Comparison of ENCODE assay signal across 11 cellular contexts in the genomic region with DNA sequence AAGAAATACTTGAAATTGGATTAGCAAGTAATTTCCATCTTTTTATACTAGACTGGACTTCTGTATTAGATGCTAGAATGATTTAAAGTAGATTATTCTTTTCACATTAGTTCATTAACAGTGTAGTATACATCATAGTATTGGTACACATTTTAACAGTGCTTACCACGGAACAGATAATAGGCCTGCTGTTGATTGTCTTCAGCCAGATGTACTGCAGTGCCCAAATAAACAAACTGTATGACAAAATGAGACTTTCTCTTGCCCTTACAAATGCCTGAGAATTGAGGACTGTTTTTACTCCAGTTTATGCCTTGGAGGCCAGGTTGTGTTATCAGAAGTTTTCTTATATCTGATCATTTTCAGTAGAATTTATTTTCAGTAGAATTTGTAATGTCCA. TPM values are rescaled to one million over a fixed set of nuclear protein-coding genes. Genes with fewer than 3 reads are reported as not detected.
DNase-seq lines count a peak whose midpoint lies in the region; ATAC-seq and TF ChIP-seq lines count a peak whose summit lies in the region.
"Had no signal": no experiment of that assay in that cellular context is flagged by ENCODE, and none has a peak within 500 bp of the region (broad histone marks: within the 10 kb centered on the region; RNA-seq: fewer than 3 reads in every experiment).

No MANE protein-coding gene starts in this region.

- peak overlapping the region; percentile 41 for H2BK5ac ChIP-seq in IMR-90 (ENCODE audit: low read depth, low read length, poor library complexity, severe bottlenecking)

- POLR2A ChIA-PET in IMR-90 (lab: Charles Lee; ENCODE audit: unreplicated experiment): no interaction called here
- POLR2A ChIA-PET in Caco-2 (lab: Charles Lee): no interaction called here

- BruUV-seq in IMR-90 (replicated peaks; lab: Mats Ljungman, UMichigan) (no TSS peak), Caco-2 (replicated peaks; lab: Mats Ljungman, UMichigan) (no TSS peak)

- TF ChIP-seq RAD21 in IMR-90 (IDR thresholded peaks at IDR 0.05; ENCODE audit: low read length): no peak

- peaks cover 5 to 32% of the 10 kb centered on the region in 2 experiments; a peak in 3 of 4 replicates for H3K79me1 ChIP-seq in IMR-90 (ENCODE audit: low read depth in 1 of 2, low read length in 2 of 2)

- WGBS in IMR-90 (ENCODE audit: extremely low coverage in 2 of 2, insufficient read length in 1 of 2), 2 experiments: no CpG with 5 or more reads among the region's 1 CpG

- H3K27me3 Mint-ChIP-seq in Caco-2 (ENCODE audit: insufficient read depth, unreplicated experiment): no peaks in the 10 kb centered on the region

- H4K8ac ChIP-seq in IMR-90 (ENCODE audit: low read depth in 2 of 2, low read length in 2 of 2): no peak overlapping the region

- H2AK9ac ChIP-seq in IMR-90 (replicated peaks; ENCODE audit: low read depth, low read length, poor library complexity): no peak overlapping the region

- no peak for TF ChIP-seq POLR2A in IMR-90 (IDR thresholded peaks at IDR 0.05; ENCODE audit: low read depth, low read length)

- H3K27me3 ChIP-seq in BLaER1: no peaks in the 10 kb centered on the region; the same call in 1 of the 2 replicates
- H3K27me3 ChIP-seq in IMR-90 (ENCODE audit: control insufficient read depth, insufficient read depth, low read length): no peaks in the 10 kb centered on the region
- H3K27me3 ChIP-seq in adipocyte (replicated peaks; ENCODE audit: control insufficient read depth, insufficient read depth, low read length): no peaks in the 10 kb centered on the region
- no peaks in the 10 kb centered on the region for H3K27me3 ChIP-seq in mononuclear cell (ENCODE audit: insufficient read depth, low read length)
- no peaks in the 10 kb centered on the region for H3K27me3 ChIP-seq in BE2C
- no peaks in the 10 kb centered on the region for H3K27me3 ChIP-seq in Caco-2 (replicated peaks; ENCODE audit: control insufficient read depth, insufficient read depth, low read length)

- CTCF ChIA-PET in IMR-90 (lab: Yijun Ruan, JAX): no interaction called here
- CTCF ChIA-PET in Caco-2 (lab: Charles Lee): no interaction called here

- no peaks in the 10 kb centered on the region for H3K9me3 ChIP-seq in BLaER1
- no peaks in the 10 kb centered on the region for H3K9me3 ChIP-seq in IMR-90 (ENCODE audit: control insufficient read depth, insufficient read depth, low read length)
- no peaks in the 10 kb centered on the region for H3K9me3 ChIP-seq in adipocyte (ENCODE audit: control insufficient read depth, low read length)
- H3K9me3 ChIP-seq in mononuclear cell (ENCODE audit: low read depth, low read length): no peaks in the 10 kb centered on the region
- no peaks in the 10 kb centered on the region for H3K9me3 ChIP-seq in BE2C
- no peaks in the 10 kb centered on the region for H3K9me3 ChIP-seq in Caco-2

- TF ChIP-seq CTCF in IMR-90 (conservative IDR thresholded peaks at IDR 0.05; ENCODE audit: low read depth, low read length): no peak
- TF ChIP-seq CTCF in BE2C (IDR thresholded peaks at IDR 0.05; ENCODE audit: low read depth, low read length): no peak
- TF ChIP-seq CTCF in Caco-2 (IDR thresholded peaks at IDR 0.05; ENCODE audit: insufficient read depth in 1 of 2, low read depth in 1 of 2, low read length in 1 of 2, severe bottlenecking in 1 of 2, unreplicated experiment in 1 of 2): no peak

- no peak overlapping the region for H3K23ac ChIP-seq in IMR-90 (ENCODE audit: low read depth, low read length)

- H2AFZ ChIP-seq in IMR-90 (replicated peaks; ENCODE audit: low read length, poor library complexity): no peak overlapping the region

- no peak overlapping the region for H3K14ac ChIP-seq in IMR-90 (replicated peaks; ENCODE audit: low read depth, low read length)

- no peak overlapping the region for H2BK15ac ChIP-seq in IMR-90 (ENCODE audit: low read depth, low read length)

- dilution Hi-C loops in IMR-90 (cut with HindIII; ENCODE audit: low sequenced_read_pairs, unreplicated experiment): no loop called here

- peak overlapping the region; percentile 67 for H3K4me3 ChIP-seq in BLaER1
- H3K4me3 ChIP-seq in IMR-90 (ENCODE audit: insufficient read depth, low read depth, low read length): no peak overlapping the region
- H3K4me3 ChIP-seq in adipocyte (ENCODE audit: low read length): peak overlapping the region; percentile 39
- peak overlapping the region; percentile 63 for H3K4me3 ChIP-seq in mononuclear cell (ENCODE audit: low read length)
- H3K4me3 ChIP-seq in BE2C (ENCODE audit: low read depth, low read length): no peak overlapping the region
- H3K4me3 ChIP-seq in Caco-2 (ENCODE audit: low read depth, low read length): no peak overlapping the region

- H3K36me3 ChIP-seq in BLaER1 (peaks cover 13% of the 10 kb centered on the region), IMR-90 (ENCODE audit: control insufficient read depth, insufficient read depth, low read length) (peaks cover 1% of the 10 kb centered on the region), adipocyte (ENCODE audit: control insufficient read depth, insufficient read depth, low read length, severe bottlenecking) (peaks cover under 1% of the 10 kb centered on the region), BE2C (no peaks in the 10 kb centered on the region), Caco-2 (ENCODE audit: control insufficient read depth, insufficient read depth, low read length) (no peaks in the 10 kb centered on the region; the same call in 1 of the 2 replicates)

- peaks cover 1% of the 10 kb centered on the region for H3K36me3 Mint-ChIP-seq in Caco-2 (ENCODE audit: insufficient read depth, unreplicated experiment)

- peak overlapping the region; percentile 87 for H3K9ac ChIP-seq in BLaER1
- H3K9ac ChIP-seq in IMR-90 (ENCODE audit: low read depth, low read length): no peak overlapping the region
- H3K9ac ChIP-seq in adipocyte (ENCODE audit: low read length): peak overlapping the region; percentile 41

- no peak overlapping the region for H4K5ac ChIP-seq in IMR-90 (ENCODE audit: low read depth, low read length)

- peak; percentile 37 for DNase-seq in IMR-90
- peak; percentile 26 for DNase-seq in adipocyte (ENCODE audit: low read depth)
- no peak for DNase-seq in BE2C
- no peak for DNase-seq in Caco-2
- DNase-seq in NK-92 treated with Interleukin-12 subunit alpha and Interleukin-12 subunit beta, amount 100 ng/mL, for 24 hours (lab: John Stamatoyannopoulos, UW): no peak

- H3K4me1 Mint-ChIP-seq in Caco-2 (ENCODE audit: low read depth, unreplicated experiment): peaks cover 9% of the 10 kb centered on the region

- no peak overlapping the region for H3K27ac Mint-ChIP-seq in Caco-2 (ENCODE audit: unreplicated experiment)
- H3K27ac Mint-ChIP-seq: nephron had no signal

- no peak overlapping the region for H3K4me3 Mint-ChIP-seq in Caco-2 (ENCODE audit: unreplicated experiment)
- H3K4me3 Mint-ChIP-seq: nephron had no signal

- intact Hi-C loops in IMR-90 (cut with micrococcal nuclease) (no loop called here), Caco-2 (cut with micrococcal nuclease; ENCODE audit: unreplicated experiment) (no loop called here)

- H3K56ac ChIP-seq in IMR-90 (ENCODE audit: extremely low read depth, insufficient read depth, low read length): no peak overlapping the region

- H3K4me1 ChIP-seq in BLaER1 (peaks cover 34% of the 10 kb centered on the region), IMR-90 (ENCODE audit: control insufficient read depth, insufficient read depth, low read length) (peaks cover 3% of the 10 kb centered on the region), adipocyte (ENCODE audit: control insufficient read depth, insufficient read depth, low read length) (peaks cover 35% of the 10 kb centered on the region), mononuclear cell (ENCODE audit: insufficient read depth, low read length) (peaks cover 29% of the 10 kb centered on the region), BE2C (no peaks in the 10 kb centered on the region), Caco-2 (no peaks in the 10 kb centered on the region)

- no peaks in the 10 kb centered on the region for H3K9me1 ChIP-seq in IMR-90 (ENCODE audit: insufficient read depth, low read length)

- H3K18ac ChIP-seq in IMR-90 (ENCODE audit: low read depth, low read length): 0 out of 2 replicates have a peak overlapping the region, but pooled peaks have one; percentile 14

- H3K27ac ChIP-seq in BLaER1: peak overlapping the region; percentile 95
- no peak overlapping the region for H3K27ac ChIP-seq in IMR-90 (ENCODE audit: insufficient read depth, low read length)

- no peak overlapping the region for H2AK5ac ChIP-seq in IMR-90 (ENCODE audit: low read depth, low read length)

- ATAC-seq in IMR-90 (ENCODE audit: low read depth): no peak; the same call in 1 of the 2 replicates
- ATAC-seq in GM18907 (IDR thresholded peaks at IDR 0.05; ENCODE audit: unreplicated experiment): no peak
- ATAC-seq: Panc1 had no signal

- no peaks in the 10 kb centered on the region for H3K9me3 Mint-ChIP-seq in Caco-2 (ENCODE audit: unreplicated experiment)
- H3K9me3 Mint-ChIP-seq: nephron had no signal

- H4K20me1 ChIP-seq in BLaER1 (no peaks in the 10 kb centered on the region), IMR-90 (ENCODE audit: insufficient read depth, low read length) (no peaks in the 10 kb centered on the region)

- in situ Hi-C loops in IMR-90 (cut with MboI; ENCODE audit: low sequenced_read_pairs): no loop called here

- no peak overlapping the region; the same call in 1 of the 2 replicates for H3K4ac ChIP-seq in IMR-90 (ENCODE audit: low read depth, low read length)

- H2BK20ac ChIP-seq in IMR-90 (ENCODE audit: low read depth, low read length): peak overlapping the region; percentile 2; the same call in 1 of the 2 replicates

- no peak overlapping the region for H4K91ac ChIP-seq in IMR-90 (ENCODE audit: insufficient read depth, low read depth, low read length)

- H2BK120ac ChIP-seq in IMR-90 (ENCODE audit: low read depth, low read length): no peak overlapping the region

- H3K4me2 ChIP-seq in BLaER1 (peak overlapping the region; percentile 87), IMR-90 (ENCODE audit: low read depth, low read length) (no peak overlapping the region; the same call in 1 of the 2 replicates)

RNA-seq across cellular contexts. Expression of a gene that starts 0.6 kb away (rescaled TPM):
- total RNA-seq in IMR-90 (2012; rRNA removed): 0.90 and 1.7 TPM in 2 replicates
- 0.40 and 0.50 TPM in 2 replicates for polyA plus RNA-seq in IMR-90 (2012; rRNA removed)
- polyA plus RNA-seq in IMR-90 (2012; cell fraction: cytosol; rRNA removed): 0.02 TPM in 1 of 2 replicates, not detected in the other
- polyA plus RNA-seq in IMR-90 (2012; cell fraction: nucleus; rRNA removed; ENCODE audit: low replicate concordance): 0.09 TPM in 1 of 2 replicates, not detected in the other
- total RNA-seq in mononuclear cell: 156 TPM
- not detected for polyA plus RNA-seq in BE2C (2012; ENCODE audit: insufficient read depth, insufficient read length, low read depth)
- total RNA-seq in Caco-2 (2022): not detected in 2 replicates
- total RNA-seq: bronchial epithelial cell had no signal

RNA-seq across cellular contexts. Expression of a gene that starts 6.9 kb away (rescaled TPM):
- total RNA-seq in IMR-90 (2012; rRNA removed): under 0.01 TPM in 2 replicates
- 0.17 and 0.24 TPM in 2 replicates for polyA plus RNA-seq in IMR-90 (2012; rRNA removed)
- 0.02 and 0.05 TPM in 2 replicates for polyA plus RNA-seq in IMR-90 (2012; cell fraction: cytosol; rRNA removed)
- 0.09 TPM in 1 of 2 replicates, not detected in the other for polyA plus RNA-seq in IMR-90 (2012; cell fraction: nucleus; rRNA removed; ENCODE audit: low replicate concordance)
- 185 TPM for total RNA-seq in mononuclear cell
- polyA plus RNA-seq in BE2C (2012; ENCODE audit: insufficient read depth, insufficient read length, low read depth): not detected
- not detected in 2 replicates for total RNA-seq in Caco-2 (2022)
- total RNA-seq: bronchial epithelial cell had no signal

RNA-seq across cellular contexts. Expression of a gene that starts 23.8 kb away (rescaled TPM):
- total RNA-seq in IMR-90 (2012; rRNA removed) (0.18 TPM in 1 of 2 replicates, not detected in the other), mononuclear cell (0.21 TPM), Caco-2 (2022) (not detected in 2 replicates)
- polyA plus RNA-seq in IMR-90 (2012; rRNA removed): not detected in 2 replicates
- polyA plus RNA-seq in IMR-90 (2012; cell fraction: cytosol; rRNA removed): 0.13 TPM in 1 of 2 replicates, not detected in the other
- polyA plus RNA-seq in IMR-90 (2012; cell fraction: nucleus; rRNA removed; ENCODE audit: low replicate concordance): not detected in 2 replicates
- not detected for polyA plus RNA-seq in BE2C (2012; ENCODE audit: insufficient read depth, insufficient read length, low read depth)
- total RNA-seq: bronchial epithelial cell had no signal

Comparison
In these comparisons a context has a peak if more than half of its experiments do, and no peak if none do; other contexts are left out.
1. H3K4me3 ChIP-seq: peak in BLaER1 (single experiment), adipocyte (single experiment) and mononuclear cell (single experiment); none in IMR-90 (single experiment), BE2C (single experiment) and Caco-2 (single experiment).
2. DNase-seq: peak in IMR-90 (single experiment) and adipocyte (single experiment); none in BE2C (single experiment), Caco-2 (0 of 2) and NK-92 treated with Interleukin-12 subunit alpha and Interleukin-12 subunit beta, amount 100 ng/mL, for 24 hours (single experiment).
3. RNA of a gene that starts 0.6 kb away (total RNA-seq): 156 TPM in mononuclear cell (single experiment); 0.90 to 1.7 TPM in IMR-90 and not detected in Caco-2; every median in the first group is over 10 times any median in the second.
4. RNA of a gene that starts 6.9 kb away (total RNA-seq): 185 TPM in mononuclear cell (single experiment); under 0.01 TPM in IMR-90 and not detected in Caco-2; every median in the first group is over 100 times any median in the second.